In genomic region chr14:27386391-27386790, GRCh38 we compare ENCODE assay signal across 26 cellular contexts.
"Had no signal": no experiment of that assay in that cellular context is flagged by ENCODE, and none has a peak within 500 bp of the region (broad histone marks: within the 10 kb centered on the region; RNA-seq: fewer than 3 reads in every experiment).

No MANE protein-coding gene starts in this region.

- H3K9ac ChIP-seq: neural progenitor cell, parathyroid adenoma had no signal

- H3K9me3 ChIP-seq: gastrocnemius medialis, left lung, right lobe of liver, thoracic aorta, tibial nerve, upper lobe of left lung, uterus had no signal

- FAIRE-seq: endometrium, kidney had no signal

- H3K27ac ChIP-seq: gastrocnemius medialis, left lung, neural progenitor cell, parathyroid adenoma, right lobe of liver, thoracic aorta, tibial nerve, upper lobe of left lung, uterus had no signal

- H3K36me3 ChIP-seq: gastrocnemius medialis, left lung, neural progenitor cell, right lobe of liver, thoracic aorta, tibial nerve, upper lobe of left lung, uterus had no signal

- H3K27me3 Mint-ChIP-seq: effector memory CD8-positive, alpha-beta T cell; naive thymus-derived CD4-positive, alpha-beta T cell; progenitor cell of endocrine pancreas; stimulated activated naive B cell treated with anti-CD40 and anti-IgM and Interleukin-4, amounts not matched to agents 10 μg/mL and 1 μg/mL and 100 μg/mL, for 72 hours; stimulated activated naive CD8-positive, alpha-beta T cell treated with anti-CD3 and anti-CD28 coated beads, Interleukin-15, Interleukin-2, amounts not matched to agents 100 ng/mL and 50 ng/mL, for 24 hours had no signal

- ATAC-seq: effector memory CD8-positive, alpha-beta T cell; gastrocnemius medialis; left cardiac atrium; left lung; naive thymus-derived CD4-positive, alpha-beta T cell; right lobe of liver; stimulated activated naive B cell treated with anti-CD40 and anti-IgM and Interleukin-4, amounts not matched to agents 10 μg/mL and 1 μg/mL and 100 μg/mL, for 72 hours had no signal

- H3K4me3 Mint-ChIP-seq: effector memory CD8-positive, alpha-beta T cell; naive thymus-derived CD4-positive, alpha-beta T cell; nephron; neural progenitor cell; stimulated activated naive B cell treated with anti-CD40 and anti-IgM and Interleukin-4, amounts not matched to agents 10 μg/mL and 1 μg/mL and 100 μg/mL, for 72 hours; stimulated activated naive CD8-positive, alpha-beta T cell treated with anti-CD3 and anti-CD28 coated beads, Interleukin-15, Interleukin-2, amounts not matched to agents 100 ng/mL and 50 ng/mL, for 24 hours had no signal

- H3K27ac Mint-ChIP-seq: effector memory CD8-positive, alpha-beta T cell; naive thymus-derived CD4-positive, alpha-beta T cell; nephron; neural progenitor cell; progenitor cell of endocrine pancreas; stimulated activated naive B cell treated with anti-CD40 and anti-IgM and Interleukin-4, amounts not matched to agents 10 μg/mL and 1 μg/mL and 100 μg/mL, for 72 hours; stimulated activated naive CD8-positive, alpha-beta T cell treated with anti-CD3 and anti-CD28 coated beads, Interleukin-15, Interleukin-2, amounts not matched to agents 100 ng/mL and 50 ng/mL, for 24 hours had no signal

- H3K4me1 ChIP-seq: gastrocnemius medialis, left lung, neural progenitor cell, parathyroid adenoma, right lobe of liver, tibial nerve, upper lobe of left lung, uterus had no signal

- DNase-seq: cortex of kidney; effector memory CD8-positive, alpha-beta T cell; foreskin fibroblast; gastrocnemius medialis; head of caudate nucleus; kidney; left cardiac atrium; left lung; mesenchymal stem cell; midbrain; naive thymus-derived CD4-positive, alpha-beta T cell; right lobe of liver; small intestine; stimulated activated CD4-positive, alpha-beta T cell treated with anti-CD3 and anti-CD28 coated beads, Interleukin-15, amount 100 ng/mL, for 24 hours; stimulated activated CD4-positive, alpha-beta T cell treated with anti-CD3 and anti-CD28 coated beads, Interleukin-2, amount 100 ng/mL, for 48 hours; stimulated activated naive B cell treated with anti-CD40 and anti-IgM and Interleukin-4, amounts not matched to agents 10 μg/mL and 1 μg/mL and 100 μg/mL, for 72 hours; upper lobe of left lung; uterus had no signal

- H3K4me2 ChIP-seq: neural progenitor cell had no signal

- H2AFZ ChIP-seq: neural progenitor cell, parathyroid adenoma had no signal

- H3K36me3 Mint-ChIP-seq: naive thymus-derived CD4-positive, alpha-beta T cell; neural progenitor cell; stimulated activated naive B cell treated with anti-CD40 and anti-IgM and Interleukin-4, amounts not matched to agents 10 μg/mL and 1 μg/mL and 100 μg/mL, for 72 hours had no signal

- H3K79me2 ChIP-seq: parathyroid adenoma had no signal

- H3K4me1 Mint-ChIP-seq: naive thymus-derived CD4-positive, alpha-beta T cell; nephron; neural progenitor cell; stimulated activated naive B cell treated with anti-CD40 and anti-IgM and Interleukin-4, amounts not matched to agents 10 μg/mL and 1 μg/mL and 100 μg/mL, for 72 hours had no signal

- H3K9me3 Mint-ChIP-seq: nephron, neural progenitor cell had no signal

- H3K4me3 ChIP-seq: gastrocnemius medialis, left lung, neural progenitor cell, right lobe of liver, thoracic aorta, tibial nerve, upper lobe of left lung, uterus had no signal

- H3K27me3 ChIP-seq: gastrocnemius medialis, left lung, neural progenitor cell, right lobe of liver, tibial nerve, upper lobe of left lung, uterus had no signal
